ENCODE assay signal across 9 cellular contexts in genomic region chr15:92393287-92393993, GRCh38. TPM values are rescaled to one million over a fixed set of nuclear protein-coding genes. Genes with fewer than 3 reads are reported as not detected.
DNase-seq lines count a peak whose midpoint lies in the region; ATAC-seq, FAIRE-seq and TF ChIP-seq lines count a peak whose summit lies in the region.
"Had no signal": no experiment of that assay in that cellular context is flagged by ENCODE, and none has a peak within 500 bp of the region (broad histone marks: within the 10 kb centered on the region; RNA-seq: fewer than 3 reads in every experiment).

ST8SIA2 (plus strand) TSS chr15:92393881; CDS start chr15:92394065, 184 bp downstream.

- peaks cover 38% of the 10 kb centered on the region for H3K27me3 Mint-ChIP-seq in progenitor cell of endocrine pancreas

- no peak for FAIRE-seq in GM12891 (lab: Jason Lieb, UNC)
- FAIRE-seq: kidney had no signal

- TF ChIP-seq POLR2A in GM12891 (IDR thresholded peaks at IDR 0.05; ENCODE audit: low read depth, low read length) (no peak), esophagus squamous epithelium (IDR thresholded peaks at IDR 0.05) (no peak), gastroesophageal sphincter (IDR thresholded peaks at IDR 0.05) (no peak), body of pancreas (IDR thresholded peaks at IDR 0.05) (no peak)

- H3K4me3 Mint-ChIP-seq in progenitor cell of endocrine pancreas (ENCODE audit: low read depth): peak within 1 kb of the TSS; percentile 97

- no peaks in the 10 kb centered on the region for H3K9me3 Mint-ChIP-seq in progenitor cell of endocrine pancreas (ENCODE audit: low read depth)

- H3K36me3 ChIP-seq in esophagus squamous epithelium (no peaks in the 10 kb centered on the region), gastroesophageal sphincter (no peaks in the 10 kb centered on the region), body of pancreas (replicated peaks in 1 of 2; ENCODE audit: insufficient read depth in 1 of 2, low read depth in 2 of 2) (no peaks in the 10 kb centered on the region)

- intact Hi-C loops in esophagus squamous epithelium (cut with DNase I): no loop called here
- intact Hi-C loops in body of pancreas (cut with DNase I): no loop called here

- H3K27me3 ChIP-seq in esophagus squamous epithelium: peaks cover 13 to 100% (median 25%) of the 10 kb centered on the region in 4 donors
- H3K27me3 ChIP-seq in gastroesophageal sphincter: peaks cover 89% of the 10 kb centered on the region
- H3K27me3 ChIP-seq in body of pancreas: peaks cover 0 to 9% of the 10 kb centered on the region in 2 donors

- H3K36me3 Mint-ChIP-seq in progenitor cell of endocrine pancreas (ENCODE audit: insufficient read depth): peaks cover 2% of the 10 kb centered on the region

- peak within 1 kb of the TSS; percentile 7 to 51 (median 33) for H3K4me3 ChIP-seq in esophagus squamous epithelium
- H3K4me3 ChIP-seq in gastroesophageal sphincter: peak within 1 kb of the TSS in 1 of 2 donors; percentile 38
- H3K4me3 ChIP-seq in body of pancreas: no peak within 1 kb of the TSS

- peak; percentile 45 for DNase-seq in GM12891 (ENCODE audit: insufficient read length, low spot score)
- peak; percentile 39 for DNase-seq in NCI-H2227 treated with DMSO at 0.1 percent for 48 hours (lab: John Stamatoyannopoulos, UW)
- DNase-seq in esophagus squamous epithelium (lab: John Stamatoyannopoulos, UW): no peak
- peak; percentile 65 for DNase-seq in progenitor cell of endocrine pancreas (ENCODE audit: low spot score, unreplicated experiment)
- no peak for DNase-seq in body of pancreas
- DNase-seq: kidney had no signal

- H3K27ac Mint-ChIP-seq in progenitor cell of endocrine pancreas: peak within 1 kb of the TSS; percentile 98

- H3K27ac ChIP-seq in esophagus squamous epithelium: no peak within 1 kb of the TSS
- H3K27ac ChIP-seq in gastroesophageal sphincter: no peak within 1 kb of the TSS
- no peak within 1 kb of the TSS for H3K27ac ChIP-seq in body of pancreas

- ATAC-seq in HG03280 (IDR thresholded peaks at IDR 0.05; ENCODE audit: unreplicated experiment): no peak
- no peak for ATAC-seq in gastroesophageal sphincter
- no peak for ATAC-seq in GM18870 (IDR thresholded peaks at IDR 0.05; ENCODE audit: unreplicated experiment)
- ATAC-seq in body of pancreas: no peak

- 0% methylated on average over 2 to 6 of the region's 67 CpGs for WGBS in esophagus squamous epithelium, 2 donors
- 10% methylated on average over 2 of the region's 67 CpGs; no CpG with 5 or more reads in 1 of the 2 donors for WGBS in gastroesophageal sphincter (ENCODE audit: low coverage in 1 of 2), 2 donors
- 1 to 2% methylated on average over 36 to 65 of the region's 67 CpGs for WGBS in body of pancreas, 2 donors

- H3K9me3 ChIP-seq in esophagus squamous epithelium (no peaks in the 10 kb centered on the region), gastroesophageal sphincter (no peaks in the 10 kb centered on the region), body of pancreas (no peaks in the 10 kb centered on the region)

- no peak for TF ChIP-seq EP300 in gastroesophageal sphincter (IDR thresholded peaks at IDR 0.05)

- TF ChIP-seq CTCF in esophagus squamous epithelium (IDR thresholded peaks at IDR 0.05) (no peak), progenitor cell of endocrine pancreas (IDR thresholded peaks at IDR 0.05; ENCODE audit: unreplicated experiment) (no peak), gastroesophageal sphincter (IDR thresholded peaks at IDR 0.05) (no peak), body of pancreas (IDR thresholded peaks at IDR 0.05) (no peak)

- peaks cover 17% of the 10 kb centered on the region for H3K4me1 Mint-ChIP-seq in progenitor cell of endocrine pancreas (ENCODE audit: low read depth)

- H3K4me1 ChIP-seq in esophagus squamous epithelium: peaks cover 7 to 25% (median 9%) of the 10 kb centered on the region in 3 donors
- H3K4me1 ChIP-seq in gastroesophageal sphincter: peaks cover 0 to 23% (median 0%) of the 10 kb centered on the region in 3 donors
- H3K4me1 ChIP-seq in body of pancreas: peaks cover 19% of the 10 kb centered on the region

TF ChIP-seq in GM12891, 5 proteins besides CTCF, POLR2A, EP300 and RAD21:
- no peak for TF ChIP-seq POU2F2 (IDR thresholded peaks at IDR 0.05; ENCODE audit: low read depth, low read length)
- no peak for TF ChIP-seq POLR2AphosphoS5 (IDR thresholded peaks at IDR 0.05; ENCODE audit: low read depth, low read length)
- TF ChIP-seq PAX5 (IDR thresholded peaks at IDR 0.05; ENCODE audit: insufficient read depth, low read length, severe bottlenecking): no peak
- TF ChIP-seq SPI1 (IDR thresholded peaks at IDR 0.05; ENCODE audit: low read depth, low read length): no peak
- no peak for TF ChIP-seq TAF1 (IDR thresholded peaks at IDR 0.05; ENCODE audit: low read depth, low read length)

RNA-seq across cellular contexts. Expression of gene ST8SIA2, which starts in this region (rescaled TPM):
- 0.13 TPM for polyA plus RNA-seq in GM12891 (2012; ENCODE audit: low read depth, missing spikeins)
- total RNA-seq in esophagus squamous epithelium (not detected), progenitor cell of endocrine pancreas (19.0 and 19.7 TPM in 2 replicates), gastroesophageal sphincter (not detected), body of pancreas (not detected)

Comparison
In these comparisons a context has a peak if more than half of its experiments do, and no peak if none do; other contexts are left out.
1. RNA of gene ST8SIA2 (total RNA-seq): 19.0 to 19.7 TPM in progenitor cell of endocrine pancreas; not detected in esophagus squamous epithelium, not detected in gastroesophageal sphincter and not detected in body of pancreas; every median in the first group is over 10 times any median in the second.
2. DNase-seq: peak in GM12891 (single experiment), NCI-H2227 treated with DMSO at 0.1 percent for 48 hours (single experiment) and progenitor cell of endocrine pancreas (single experiment); none in esophagus squamous epithelium (single experiment) and body of pancreas (0 of 4).
3. H3K4me3 ChIP-seq: peak in esophagus squamous epithelium (4 of 4); none in body of pancreas (0 of 2).